Comparison of ENCODE assay signal across 9 cellular contexts in genomic region chr15:77632760-77633133, GRCh38. TPM values are rescaled to one million over a fixed set of nuclear protein-coding genes. Genes with fewer than 3 reads are reported as not detected.
DNase-seq lines count a peak whose midpoint lies in the region; ATAC-seq, FAIRE-seq and TF ChIP-seq lines count a peak whose summit lies in the region.
"Had no signal": no experiment of that assay in that cellular context is flagged by ENCODE, and none has a peak within 500 bp of the region (broad histone marks: within the 10 kb centered on the region; RNA-seq: fewer than 3 reads in every experiment).

Gene LINGO1, minus strand, starts transcription at chr15:77632912. Its CDS starts 597 bp downstream, at chr15:77632315.

- no peak for TF ChIP-seq POLR2A in suprapubic skin (IDR thresholded peaks at IDR 0.05)

- FAIRE-seq in bronchial epithelial cell (lab: Jason Lieb, UNC) = no peak
- FAIRE-seq: colon had no signal

- H3K36me3 ChIP-seq in bronchial epithelial cell (ENCODE audit: control insufficient read depth, insufficient read depth, low read length) (no peaks in the 10 kb centered on the region), suprapubic skin (no peaks in the 10 kb centered on the region)

- peaks cover 24% of the 10 kb centered on the region for H3K4me1 ChIP-seq in suprapubic skin

- peak within 1 kb of the TSS; percentile 32 for H3K4me3 Mint-ChIP-seq in stimulated activated naive CD8-positive, alpha-beta T cell treated with anti-CD3 and anti-CD28 coated beads, Interleukin-15, Interleukin-2, amounts not matched to agents 100 ng/mL and 50 ng/mL, for 24 hours

- peaks cover 3% of the 10 kb centered on the region for H3K4me1 Mint-ChIP-seq in stimulated activated naive CD8-positive, alpha-beta T cell treated with anti-CD3 and anti-CD28 coated beads, Interleukin-15, Interleukin-2, amounts not matched to agents 100 ng/mL and 50 ng/mL, for 24 hours (ENCODE audit: low read depth)

- no peak for ATAC-seq in stimulated activated naive CD8-positive, alpha-beta T cell treated with anti-CD3 and anti-CD28 coated beads, Interleukin-15, Interleukin-2, amounts not matched to agents 100 U/mL and 50 U/mL, for 24 hours
- ATAC-seq in left lobe of liver = peak; percentile 28
- no peak for ATAC-seq in GM21528 (IDR thresholded peaks at IDR 0.05; ENCODE audit: low FRiP score, unreplicated experiment)

- no CpG with 5 or more reads among the region's 48 CpGs for WGBS in suprapubic skin

- TF ChIP-seq EP300 in suprapubic skin (IDR thresholded peaks at IDR 0.05) = no peak

- no peaks in the 10 kb centered on the region for H3K9me3 Mint-ChIP-seq in stimulated activated naive CD8-positive, alpha-beta T cell treated with anti-CD3 and anti-CD28 coated beads, Interleukin-15, Interleukin-2, amounts not matched to agents 100 ng/mL and 50 ng/mL, for 24 hours

- no peak within 1 kb of the TSS for H3K27ac Mint-ChIP-seq in stimulated activated naive CD8-positive, alpha-beta T cell treated with anti-CD3 and anti-CD28 coated beads, Interleukin-15, Interleukin-2, amounts not matched to agents 100 ng/mL and 50 ng/mL, for 24 hours

- H3K4me3 ChIP-seq in bronchial epithelial cell (ENCODE audit: low read depth, low read length) = peak within 1 kb of the TSS; percentile 35
- peak within 1 kb of the TSS; percentile 65 for H3K4me3 ChIP-seq in suprapubic skin

- H3K27me3 ChIP-seq in bronchial epithelial cell (ENCODE audit: control insufficient read depth, insufficient read depth, low read length) (peaks cover 30% of the 10 kb centered on the region), suprapubic skin (peaks cover 61% of the 10 kb centered on the region)

- TF ChIP-seq CTCF in bronchial epithelial cell (IDR thresholded peaks at IDR 0.05; ENCODE audit: insufficient read depth, low read length, severe bottlenecking) (no peak), suprapubic skin (IDR thresholded peaks at IDR 0.05) (no peak)

- no peak for DNase-seq in stimulated activated naive CD8-positive, alpha-beta T cell treated with anti-CD3 and anti-CD28 coated beads, Interleukin-15, Interleukin-2, amounts not matched to agents 100 U/mL and 50 U/mL, for 24 hours
- DNase-seq in bronchial epithelial cell (ENCODE audit: low read depth) (no peak), left lobe of liver (ENCODE audit: low spot score) (no peak), suprapubic skin (ENCODE audit: low spot score in 2 of 2) (no peak), NCI-H2029 (lab: John Stamatoyannopoulos, UW) (no peak)
- no peak for DNase-seq in activated CD4-positive, alpha-beta T cell treated with anti-CD3 and anti-CD28 coated beads, Interleukin-2, amount 50 U/mL, for 48 hours

- no peaks in the 10 kb centered on the region for H3K36me3 Mint-ChIP-seq in stimulated activated naive CD8-positive, alpha-beta T cell treated with anti-CD3 and anti-CD28 coated beads, Interleukin-15, Interleukin-2, amounts not matched to agents 100 ng/mL and 50 ng/mL, for 24 hours (ENCODE audit: low read depth)

- no peak within 1 kb of the TSS for H3K27ac ChIP-seq in suprapubic skin

- peaks cover 59% of the 10 kb centered on the region for H3K27me3 Mint-ChIP-seq in stimulated activated naive CD8-positive, alpha-beta T cell treated with anti-CD3 and anti-CD28 coated beads, Interleukin-15, Interleukin-2, amounts not matched to agents 100 ng/mL and 50 ng/mL, for 24 hours

- H3K9me3 ChIP-seq in suprapubic skin = no peaks in the 10 kb centered on the region

RNA-seq across cellular contexts. Expression of gene LINGO1, which starts in this region (rescaled TPM):
- total RNA-seq in bronchial epithelial cell (not detected in 2 replicates), left lobe of liver (0.86 TPM), suprapubic skin (10 to 100 TPM in 1 of 4 donors, 1 to 10 TPM in 3; 2.7 to 12.5 (median 4.9) TPM)

Comparison
In these comparisons a context has a peak if more than half of its experiments do, and no peak if none do; other contexts are left out.
1. Peak in ATAC-seq in left lobe of liver; RNA of the gene not detected or under 1 TPM.